10 cellular contexts compared by ENCODE assay signal in the genomic region with DNA sequence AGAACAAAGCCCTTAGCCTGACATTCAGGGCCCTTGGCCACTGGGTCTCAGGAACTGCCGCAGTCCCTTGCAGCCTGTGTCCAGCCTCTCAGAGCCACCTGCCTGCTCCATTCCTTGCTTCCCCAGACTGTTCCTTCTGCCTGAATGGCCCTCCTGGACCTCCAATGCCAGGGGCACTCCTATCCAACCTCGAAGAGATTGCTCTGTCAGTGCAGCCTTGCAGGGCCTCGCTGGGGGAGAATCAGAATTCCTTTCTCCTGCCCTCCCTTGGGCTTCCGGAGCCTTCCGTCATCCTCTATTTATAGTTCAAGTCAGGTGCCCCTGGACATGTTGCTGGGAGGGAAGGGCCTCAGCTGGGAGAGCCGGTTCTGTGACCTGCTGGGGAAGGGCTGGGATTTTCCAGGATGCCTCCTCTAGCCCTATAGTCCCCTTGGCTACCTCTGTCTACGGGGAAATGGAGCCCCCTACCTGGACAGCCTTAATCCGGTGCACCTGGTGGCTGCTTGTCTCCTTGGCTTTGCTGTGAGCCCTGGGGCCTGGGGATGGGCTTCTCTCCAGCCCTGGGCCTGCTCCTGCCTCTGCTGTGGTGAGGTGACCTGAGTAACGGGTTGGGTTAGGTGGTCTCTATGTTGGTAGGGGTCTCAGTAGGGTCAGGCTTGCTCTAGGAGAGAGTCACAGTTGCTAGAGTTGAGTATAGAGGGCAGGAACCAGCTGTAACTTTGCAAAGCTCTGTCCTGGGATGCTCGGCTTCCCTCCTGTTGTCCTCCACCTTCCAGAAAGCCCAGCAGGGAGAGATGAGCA. TPM values are rescaled to one million over a fixed set of nuclear protein-coding genes. Genes with fewer than 3 reads are reported as not detected.
DNase-seq lines count a peak whose midpoint lies in the region; ATAC-seq and TF ChIP-seq lines count a peak whose summit lies in the region.
"Had no signal": no experiment of that assay in that cellular context is flagged by ENCODE, and none has a peak within 500 bp of the region (broad histone marks: within the 10 kb centered on the region; RNA-seq: fewer than 3 reads in every experiment).

No MANE protein-coding gene starts in this region.

- peaks cover 8% of the 10 kb centered on the region for H3K36me3 Mint-ChIP-seq in Caco-2 (ENCODE audit: insufficient read depth, unreplicated experiment)
- H3K36me3 Mint-ChIP-seq in activated CD8-positive, alpha-beta T cell treated with anti-CD3 and anti-CD28 coated beads for 36 hours (ENCODE audit: low read depth), result no peaks in the 10 kb centered on the region

- CTCF ChIA-PET in Caco-2 (lab: Charles Lee), result interaction anchor here (0.6 to 2.8 kb wide), 14 partner anchors 11 to 241 kb away, joined by 3 to 19 read pairs (median 3); a partner anchor contains a TSS
- CTCF ChIA-PET in activated CD8-positive, alpha-beta T cell treated with anti-CD3 and anti-CD28 coated beads for 36 hours (lab: Charles Lee), result interaction anchor here (0.8 to 4.4 kb wide), 10 partner anchors 8 to 118 kb away, joined by 3 to 28 read pairs (median 4); a partner anchor contains a TSS

- H3K27ac Mint-ChIP-seq in Caco-2 (ENCODE audit: unreplicated experiment), result peak overlapping the region; percentile 95
- H3K27ac Mint-ChIP-seq in activated CD8-positive, alpha-beta T cell treated with anti-CD3 and anti-CD28 coated beads for 36 hours, result no peak overlapping the region

- peak; percentile 96 to 98 for DNase-seq in Caco-2
- peak; percentile 99 for DNase-seq in NCI-H510A treated with DMSO at 0.1 percent for 48 hours (lab: John Stamatoyannopoulos, UW)
- peak; percentile 96 for DNase-seq in epithelial cell of esophagus (ENCODE audit: low read depth)
- peak; percentile 97 for DNase-seq in mesendoderm
- no peak for DNase-seq in OCI-M2 (lab: John Stamatoyannopoulos, UW; ENCODE audit: unreplicated experiment)
- DNase-seq in activated CD8-positive, alpha-beta T cell treated with anti-CD3 and anti-CD28 coated beads for 36 hours, result no peak
- no peak for DNase-seq in NCI-H128 (lab: John Stamatoyannopoulos, UW; ENCODE audit: unreplicated experiment)
- DNase-seq: effector CD8-positive, alpha-beta T cell had no signal

- H2BK120ac ChIP-seq in mesendoderm (ENCODE audit: low read depth, low read length), result no peak overlapping the region

- no peak overlapping the region for H3K18ac ChIP-seq in mesendoderm (ENCODE audit: low read length)

- H3K56ac ChIP-seq in mesendoderm (ENCODE audit: low read length), result peak overlapping the region; percentile 69

- H3K23ac ChIP-seq in mesendoderm (ENCODE audit: low read length), result no peak overlapping the region

- H2AK5ac ChIP-seq in mesendoderm (ENCODE audit: low read length), result no peak overlapping the region

- no peak for ATAC-seq in activated CD8-positive, alpha-beta T cell treated with anti-CD3 and anti-CD28 coated beads for 36 hours
- no peak for ATAC-seq in HG03442 (IDR thresholded peaks at IDR 0.05; ENCODE audit: unreplicated experiment)

- no peaks in the 10 kb centered on the region for H3K27me3 Mint-ChIP-seq in Caco-2 (ENCODE audit: insufficient read depth, unreplicated experiment)
- H3K27me3 Mint-ChIP-seq in activated CD8-positive, alpha-beta T cell treated with anti-CD3 and anti-CD28 coated beads for 36 hours, result peaks cover 9% of the 10 kb centered on the region

- H3K4me1 Mint-ChIP-seq in Caco-2 (ENCODE audit: low read depth, unreplicated experiment), result peaks cover 49% of the 10 kb centered on the region
- peaks cover 7% of the 10 kb centered on the region for H3K4me1 Mint-ChIP-seq in activated CD8-positive, alpha-beta T cell treated with anti-CD3 and anti-CD28 coated beads for 36 hours (ENCODE audit: low read depth)

- H3K9ac ChIP-seq in mesendoderm (ENCODE audit: low read length), result no peak overlapping the region

- H3K9me3 ChIP-seq in Caco-2, result no peaks in the 10 kb centered on the region
- H3K9me3 ChIP-seq: SJSA1 had no signal

- no peak overlapping the region for H3K4me2 ChIP-seq in mesendoderm (ENCODE audit: low read length)

- no peaks in the 10 kb centered on the region for H3K79me1 ChIP-seq in mesendoderm (ENCODE audit: low read length)

- H3K4me3 ChIP-seq in Caco-2 (ENCODE audit: low read depth, low read length), result no peak overlapping the region
- no peak overlapping the region for H3K4me3 ChIP-seq in epithelial cell of esophagus (ENCODE audit: low read length)
- H3K4me3 ChIP-seq in mesendoderm (ENCODE audit: low read length), result no peak overlapping the region
- H3K4me3 ChIP-seq: SJSA1 had no signal

- H4K5ac ChIP-seq in mesendoderm (ENCODE audit: low read length), result no peak overlapping the region

- intact Hi-C loops in Caco-2 (cut with micrococcal nuclease; ENCODE audit: unreplicated experiment), result loop anchor here (1.0 to 5.0 kb wide), 7 partner anchors 17 to 180 kb away; no protein-coding TSS in a partner anchor
- intact Hi-C loops in activated CD8-positive, alpha-beta T cell treated with anti-CD3 and anti-CD28 coated beads for 36 hours (cut with micrococcal nuclease), result loop anchor here (5.0 kb wide), 1 partner anchor 149 kb away; no protein-coding TSS in a partner anchor

- POLR2A ChIA-PET in Caco-2 (lab: Charles Lee), result interaction anchor here (0.6 kb wide), 1 partner anchor 73 kb away, joined by 4 read pairs; no protein-coding TSS in a partner anchor
- POLR2A ChIA-PET in activated CD8-positive, alpha-beta T cell treated with anti-CD3 and anti-CD28 coated beads for 36 hours (lab: Charles Lee), result no interaction called here

- H3K27me3 ChIP-seq in Caco-2 (replicated peaks; ENCODE audit: control insufficient read depth, insufficient read depth, low read length) (no peaks in the 10 kb centered on the region), mesendoderm (ENCODE audit: insufficient read depth, low read length, poor library complexity) (no peaks in the 10 kb centered on the region)

- no peak overlapping the region for H4K8ac ChIP-seq in mesendoderm (ENCODE audit: low read depth, low read length)

- H3K4me3 Mint-ChIP-seq in Caco-2 (ENCODE audit: unreplicated experiment), result peak overlapping the region; percentile 70
- no peak overlapping the region for H3K4me3 Mint-ChIP-seq in activated CD8-positive, alpha-beta T cell treated with anti-CD3 and anti-CD28 coated beads for 36 hours

- no peaks in the 10 kb centered on the region for H3K79me2 ChIP-seq in mesendoderm (ENCODE audit: control insufficient read depth, insufficient read depth, low read length)

- H3K27ac ChIP-seq in mesendoderm (ENCODE audit: low read depth, low read length), result peak overlapping the region; percentile 59
- H3K27ac ChIP-seq: SJSA1 had no signal

- H2BK15ac ChIP-seq in mesendoderm (replicated peaks; ENCODE audit: low read depth), result no peak overlapping the region

- H3K4ac ChIP-seq in mesendoderm (ENCODE audit: low read depth, low read length), result no peak overlapping the region

- H2BK5ac ChIP-seq in mesendoderm (ENCODE audit: low read length), result no peak overlapping the region

- BruUV-seq in Caco-2 (replicated peaks; lab: Mats Ljungman, UMichigan), result no TSS peak

- no peaks in the 10 kb centered on the region for H3K9me3 Mint-ChIP-seq in Caco-2 (ENCODE audit: unreplicated experiment)
- H3K9me3 Mint-ChIP-seq in activated CD8-positive, alpha-beta T cell treated with anti-CD3 and anti-CD28 coated beads for 36 hours, result no peaks in the 10 kb centered on the region

- peak in 1 of 2 experiments; percentile 77 for TF ChIP-seq CTCF in Caco-2 (IDR thresholded peaks at IDR 0.05; ENCODE audit: insufficient read depth in 1 of 2, low read depth in 1 of 2, low read length in 1 of 2, severe bottlenecking in 1 of 2, unreplicated experiment in 1 of 2)
- TF ChIP-seq CTCF in epithelial cell of esophagus (IDR thresholded peaks at IDR 0.05; ENCODE audit: insufficient read depth, low read depth, low read length, missing control alignments), result no peak
- TF ChIP-seq CTCF in activated CD8-positive, alpha-beta T cell treated with anti-CD3 and anti-CD28 coated beads for 36 hours (IDR thresholded peaks at IDR 0.05), result no peak

- H3K4me1 ChIP-seq in Caco-2 (peaks cover 39% of the 10 kb centered on the region), mesendoderm (ENCODE audit: control insufficient read depth, low read depth, low read length) (peaks cover 2% of the 10 kb centered on the region)
- H3K4me1 ChIP-seq: SJSA1 had no signal

- WGBS in mesendoderm (ENCODE audit: extremely low coverage, insufficient coverage, low lambda C conversion rate), result no CpG with 5 or more reads among the region's 10 CpGs

- H3K36me3 ChIP-seq in Caco-2 (ENCODE audit: control insufficient read depth, insufficient read depth, low read length) (no peaks in the 10 kb centered on the region), mesendoderm (ENCODE audit: control insufficient read depth, insufficient read depth, low read length) (no peaks in the 10 kb centered on the region)
- H3K36me3 ChIP-seq: SJSA1 had no signal

RNA-seq across cellular contexts. Expression of a gene that starts 45.9 kb away (rescaled TPM):
- total RNA-seq in Caco-2 (2022), result 32.8 and 33.5 TPM in 2 replicates
- 5.0 TPM for polyA plus RNA-seq in mesendoderm (2013, experiment 1 of 2)
- polyA plus RNA-seq in mesendoderm (2013, experiment 2 of 2), result 4.8 TPM
- total RNA-seq in activated CD8-positive, alpha-beta T cell treated with anti-CD3 and anti-CD28 coated beads for 36 hours, result not detected
- total RNA-seq: SJSA1 had no signal

RNA-seq across cellular contexts. Expression of a gene that starts 53.4 kb away (rescaled TPM):
- total RNA-seq in Caco-2 (2022), result 9.4 and 9.5 TPM in 2 replicates
- polyA plus RNA-seq in mesendoderm (2013, experiment 1 of 2), result 4.2 TPM
- polyA plus RNA-seq in mesendoderm (2013, experiment 2 of 2), result 4.4 TPM
- total RNA-seq in activated CD8-positive, alpha-beta T cell treated with anti-CD3 and anti-CD28 coated beads for 36 hours, result under 1 TPM in 1 of 2 experiments, not detected in 1; 0.05 TPM

Comparison
In these comparisons a context has a peak if more than half of its experiments do, and no peak if none do; other contexts are left out.
1. DNase-seq: peak in Caco-2 (2 of 2), NCI-H510A treated with DMSO at 0.1 percent for 48 hours (single experiment), epithelial cell of esophagus (single experiment) and mesendoderm (single experiment); none in OCI-M2 (single experiment), activated CD8-positive, alpha-beta T cell treated with anti-CD3 and anti-CD28 coated beads for 36 hours (single experiment) and NCI-H128 (single experiment).
2. RNA of a gene that starts 45.9 kb away (total RNA-seq): 32.8 to 33.5 TPM in Caco-2; not detected in activated CD8-positive, alpha-beta T cell treated with anti-CD3 and anti-CD28 coated beads for 36 hours; every median in the first group is over 10 times any median in the second.